ENCODE assay signal across 9 cellular contexts in the genomic region with DNA sequence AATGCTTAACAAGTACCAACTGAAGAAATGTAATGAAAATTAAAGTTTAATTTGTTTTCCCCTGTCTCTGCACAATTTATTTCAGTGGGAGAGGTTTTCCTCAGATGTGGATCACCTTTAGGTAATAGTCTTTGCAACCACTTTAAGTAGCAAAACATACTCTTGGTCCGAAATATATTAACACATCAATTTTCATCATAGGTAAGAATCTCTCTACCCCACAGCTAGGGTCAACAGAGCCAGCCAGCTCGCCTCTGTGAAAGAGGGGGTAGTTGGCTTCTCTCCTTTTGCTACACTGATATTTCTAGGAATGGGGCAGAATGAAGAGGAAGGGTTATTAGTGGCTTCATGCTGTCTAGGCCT. TPM values are rescaled to one million over a fixed set of nuclear protein-coding genes. Genes with fewer than 3 reads are reported as not detected.
A peak's percentile ranks its signal among the peaks of the same experiment; 100 is the strongest.
DNase-seq lines count a peak whose midpoint lies in the region; ATAC-seq and TF ChIP-seq lines count a peak whose summit lies in the region.
"Had no signal": no experiment of that assay in that cellular context is flagged by ENCODE, and none has a peak within 500 bp of the region (broad histone marks: within the 10 kb centered on the region; RNA-seq: fewer than 3 reads in every experiment).

No MANE protein-coding gene starts in this region.

- no peaks in the 10 kb centered on the region for H4K20me1 ChIP-seq in osteoblast (ENCODE audit: insufficient read depth, low read length)

- H3K9me3 ChIP-seq in SJCRH30 (replicated peaks), result no peaks in the 10 kb centered on the region
- no peaks in the 10 kb centered on the region for H3K9me3 ChIP-seq in esophagus muscularis mucosa
- H3K9me3 ChIP-seq in osteoblast (ENCODE audit: low read depth, low read length), result no peaks in the 10 kb centered on the region

- intact Hi-C loops in CD14-positive monocyte (cut with micrococcal nuclease), result no loop called here
- intact Hi-C loops in esophagus muscularis mucosa (cut with DNase I), result no loop called here

- H3K27ac ChIP-seq in SJCRH30, result peak overlapping the region; percentile 77
- H3K27ac ChIP-seq in esophagus muscularis mucosa (replicated peaks in 1 of 4), result peak overlapping the region; percentile 68 to 81 (median 74)
- H3K27ac ChIP-seq in osteoblast (ENCODE audit: low read depth, low read length), result peak overlapping the region; percentile 93

- WGBS in esophagus muscularis mucosa, result 94% methylated on average over 2 of the region's 2 CpGs

- peak overlapping the region; percentile 33 for H3K4me2 ChIP-seq in osteoblast (ENCODE audit: insufficient read depth, low read length)

- H3K79me2 ChIP-seq in osteoblast (ENCODE audit: insufficient read depth, low read length), result peaks cover 3% of the 10 kb centered on the region

- H3K4me1 ChIP-seq in SJCRH30, result peaks cover 12% of the 10 kb centered on the region
- H3K4me1 ChIP-seq in esophagus muscularis mucosa, result peaks cover 13 to 24% (median 18%) of the 10 kb centered on the region in 4 donors
- H3K4me1 ChIP-seq in osteoblast (ENCODE audit: insufficient read depth, low read length), result peaks cover 17% of the 10 kb centered on the region

- peaks cover 27% of the 10 kb centered on the region for H3K4me1 Mint-ChIP-seq in CD14-positive monocyte

- H2AFZ ChIP-seq in osteoblast (ENCODE audit: low read length), result no peak overlapping the region

- no peak for TF ChIP-seq POLR2A in esophagus muscularis mucosa (IDR thresholded peaks at IDR 0.05; ENCODE audit: low read depth)

- H3K27me3 ChIP-seq in SJCRH30 (no peaks in the 10 kb centered on the region), esophagus muscularis mucosa (no peaks in the 10 kb centered on the region), osteoblast (ENCODE audit: insufficient read depth, low read length) (no peaks in the 10 kb centered on the region)

- peaks cover 0 to 2% (median 0%) of the 10 kb centered on the region in 3 donors for H3K27me3 Mint-ChIP-seq in CD14-positive monocyte (ENCODE audit: low read depth in 3 of 3)

- DNase-seq in CD14-positive monocyte (ENCODE audit: low spot score) (no peak), SJCRH30 (no peak), esophagus muscularis mucosa (ENCODE audit: extremely low spot score) (no peak), osteoblast (ENCODE audit: insufficient read length, low spot score, missing footprints) (no peak), glomerular visceral epithelial cell (ENCODE audit: extremely low spot score) (no peak), NCI-H2107 treated with DMSO at 0.1 percent for 48 hours (lab: John Stamatoyannopoulos, UW; ENCODE audit: unreplicated experiment) (no peak)
- DNase-seq: NCI-H1092 treated with DMSO at 0.1 percent for 48 hours had no signal

- H3K4me3 Mint-ChIP-seq in CD14-positive monocyte, result no peak overlapping the region

- H3K36me3 ChIP-seq in SJCRH30, result no peaks in the 10 kb centered on the region
- peaks cover 6 to 18% (median 11%) of the 10 kb centered on the region in 4 donors for H3K36me3 ChIP-seq in esophagus muscularis mucosa
- H3K36me3 ChIP-seq in osteoblast (ENCODE audit: insufficient read depth, low read length), result no peaks in the 10 kb centered on the region

- TF ChIP-seq EP300 in esophagus muscularis mucosa (IDR thresholded peaks at IDR 0.05), result no peak

- H3K27ac Mint-ChIP-seq in CD14-positive monocyte, result peak overlapping the region; percentile 92 to 98 (median 94)

- no peak for ATAC-seq in GM21447 (IDR thresholded peaks at IDR 0.05; ENCODE audit: unreplicated experiment)
- no peak for ATAC-seq in HG03457 (IDR thresholded peaks at IDR 0.05; ENCODE audit: unreplicated experiment)

- H3K36me3 Mint-ChIP-seq in CD14-positive monocyte, result peaks cover 15% of the 10 kb centered on the region in 2 donors

- TF ChIP-seq CTCF in CD14-positive monocyte (IDR thresholded peaks at IDR 0.05) (no peak), esophagus muscularis mucosa (IDR thresholded peaks at IDR 0.05) (no peak), osteoblast (IDR thresholded peaks at IDR 0.05; ENCODE audit: extremely low read depth, low read depth, low read length) (no peak)

- H3K9me3 Mint-ChIP-seq in CD14-positive monocyte, result no peaks in the 10 kb centered on the region

- H3K4me3 ChIP-seq in SJCRH30 (no peak overlapping the region), esophagus muscularis mucosa (no peak overlapping the region), osteoblast (ENCODE audit: insufficient read depth, low read length) (no peak overlapping the region)

RNA-seq across cellular contexts. Expression of a gene that starts 24.8 kb away (rescaled TPM):
- polyA plus RNA-seq in CD14-positive monocyte, result 100 to 1,000 TPM; 287 to 301 TPM
- 99.4 and 104 TPM in 2 replicates for total RNA-seq in SJCRH30 (2014; rRNA removed; shearing (Covaris generic))
- 100 to 1,000 TPM; 192 to 460 (median 255) TPM for total RNA-seq in esophagus muscularis mucosa
- total RNA-seq in osteoblast, result 168 and 176 TPM in 2 replicates

RNA-seq across cellular contexts. Expression of a gene that starts 25.2 kb away (rescaled TPM):
- 10 to 100 TPM; 38.5 to 40.3 TPM for polyA plus RNA-seq in CD14-positive monocyte
- total RNA-seq in SJCRH30 (2014; rRNA removed; shearing (Covaris generic)), result 89.3 and 91.6 TPM in 2 replicates
- total RNA-seq in esophagus muscularis mucosa, result 100 to 1,000 TPM; 110 to 212 (median 141) TPM
- total RNA-seq in osteoblast, result 63.1 and 66.6 TPM in 2 replicates

RNA-seq across cellular contexts. Expression of a gene that starts 55.0 kb away (rescaled TPM):
- 1 to 10 TPM; 2.5 to 2.8 TPM for polyA plus RNA-seq in CD14-positive monocyte
- total RNA-seq in SJCRH30 (2014; rRNA removed; shearing (Covaris generic)), result not detected in 2 replicates
- 10 to 100 TPM; 33.6 to 86.1 (median 48.2) TPM for total RNA-seq in esophagus muscularis mucosa
- 3.2 and 5.4 TPM in 2 replicates for total RNA-seq in osteoblast
